ENCODE assay signal across 12 cellular contexts in the genomic region with DNA sequence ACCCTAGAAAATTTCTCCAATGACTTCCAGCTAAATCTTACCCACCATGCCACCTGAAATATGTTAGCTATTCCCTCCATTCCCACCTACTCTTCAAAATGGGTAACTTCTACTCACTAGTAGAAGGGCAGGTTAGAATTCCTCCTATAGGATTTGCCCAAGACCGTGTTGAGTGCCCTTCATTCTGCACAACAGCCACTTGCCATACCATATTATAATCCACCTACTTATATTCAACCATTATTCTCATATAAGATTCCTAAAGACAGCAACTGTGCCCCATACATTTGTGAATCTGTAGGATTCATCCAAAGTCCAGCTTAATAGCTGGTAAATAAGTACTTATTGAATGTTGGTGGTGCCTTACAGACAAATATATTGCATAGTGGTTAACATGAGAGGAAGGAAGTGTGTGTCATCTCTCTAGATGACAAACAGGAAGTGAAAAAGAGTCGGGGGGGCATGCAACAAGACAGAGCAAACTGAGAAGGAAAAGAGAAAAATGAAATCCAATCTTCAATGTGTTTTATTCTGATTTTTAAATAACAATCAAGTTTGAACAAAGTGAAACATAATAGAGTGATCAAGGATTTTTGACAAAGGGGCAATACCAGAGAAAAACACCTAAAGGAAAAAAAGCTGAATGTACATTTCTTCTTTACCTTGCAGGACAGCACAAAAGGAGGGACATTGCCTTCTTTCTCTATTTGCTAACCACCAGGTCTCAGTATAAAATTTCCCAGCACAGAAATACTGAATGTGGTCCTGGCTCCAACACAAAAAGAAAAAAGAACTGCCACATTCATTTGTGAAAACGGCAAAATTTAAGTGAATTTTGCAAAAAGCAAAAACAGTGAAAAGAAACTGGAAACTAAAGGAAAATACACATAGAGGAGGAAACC.
DNase-seq lines count a peak whose midpoint lies in the region; ATAC-seq and TF ChIP-seq lines count a peak whose summit lies in the region.
"Had no signal": no experiment of that assay in that cellular context is flagged by ENCODE, and none has a peak within 500 bp of the region (broad histone marks: within the 10 kb centered on the region; RNA-seq: fewer than 3 reads in every experiment).

No MANE protein-coding gene starts in this region.

- ATAC-seq in HG03432 (IDR thresholded peaks at IDR 0.05; ENCODE audit: unreplicated experiment) (peak; percentile 76), T-helper 17 cell (peak; percentile 54), GM21619 (IDR thresholded peaks at IDR 0.05; ENCODE audit: unreplicated experiment) (no peak)
- peak; percentile 78 to 85 for ATAC-seq in natural killer cell treated with Interleukin-12 subunit alpha and Interleukin-12 subunit beta and Interleukin-15 and Interleukin-18, amount 100 ng/mL, for 72 hours
- ATAC-seq: HCT116 had no signal

- H3K36me3 Mint-ChIP-seq in activated CD4-positive, alpha-beta T cell treated with anti-CD3 and anti-CD28 coated beads, Interleukin-2, amount 10 ng/mL, durations not matched to agents 7 days and 5 days (ENCODE audit: low read depth) = no peaks in the 10 kb centered on the region
- no peaks in the 10 kb centered on the region for H3K36me3 Mint-ChIP-seq in T-helper 17 cell (ENCODE audit: low read depth)
- H3K36me3 Mint-ChIP-seq in natural killer cell treated with Interleukin-12 subunit alpha and Interleukin-12 subunit beta and Interleukin-15 and Interleukin-18, amount 100 ng/mL, for 72 hours = no peaks in the 10 kb centered on the region
- H3K36me3 Mint-ChIP-seq in HFFc6 (ENCODE audit: low read depth) = no peaks in the 10 kb centered on the region; the same call in 1 of the 2 replicates
- H3K36me3 Mint-ChIP-seq: brain had no signal

- no peak overlapping the region for H3K27ac Mint-ChIP-seq in activated CD4-positive, alpha-beta T cell treated with anti-CD3 and anti-CD28 coated beads, Interleukin-2, amount 10 ng/mL, durations not matched to agents 7 days and 5 days
- H3K27ac Mint-ChIP-seq in T-helper 17 cell = no peak overlapping the region
- no peak overlapping the region for H3K27ac Mint-ChIP-seq in natural killer cell treated with Interleukin-12 subunit alpha and Interleukin-12 subunit beta and Interleukin-15 and Interleukin-18, amount 100 ng/mL, for 72 hours
- H3K27ac Mint-ChIP-seq in HFFc6 = no peak overlapping the region
- H3K27ac Mint-ChIP-seq: brain had no signal

- CTCF ChIA-PET in activated CD4-positive, alpha-beta T cell treated with anti-CD3 and anti-CD28 coated beads, Interleukin-2, amount 10 ng/mL, durations not matched to agents 7 days and 5 days (lab: Charles Lee) = no interaction called here

- no peak for TF ChIP-seq CTCF in HFFc6 (IDR thresholded peaks at IDR 0.05)

- H3K4me1 Mint-ChIP-seq in activated CD4-positive, alpha-beta T cell treated with anti-CD3 and anti-CD28 coated beads, Interleukin-2, amount 10 ng/mL, durations not matched to agents 7 days and 5 days = peaks cover 2% of the 10 kb centered on the region
- H3K4me1 Mint-ChIP-seq in T-helper 17 cell (no peaks in the 10 kb centered on the region), HFFc6 (ENCODE audit: low read depth) (no peaks in the 10 kb centered on the region)
- H3K4me1 Mint-ChIP-seq in natural killer cell treated with Interleukin-12 subunit alpha and Interleukin-12 subunit beta and Interleukin-15 and Interleukin-18, amount 100 ng/mL, for 72 hours (ENCODE audit: low read depth in 2 of 2) = no peaks in the 10 kb centered on the region
- H3K4me1 Mint-ChIP-seq: brain had no signal

- peaks cover 9% of the 10 kb centered on the region for H3K27me3 Mint-ChIP-seq in activated CD4-positive, alpha-beta T cell treated with anti-CD3 and anti-CD28 coated beads, Interleukin-2, amount 10 ng/mL, durations not matched to agents 7 days and 5 days
- H3K27me3 Mint-ChIP-seq in T-helper 17 cell (no peaks in the 10 kb centered on the region), HFFc6 (ENCODE audit: insufficient read depth) (no peaks in the 10 kb centered on the region)
- no peaks in the 10 kb centered on the region for H3K27me3 Mint-ChIP-seq in natural killer cell treated with Interleukin-12 subunit alpha and Interleukin-12 subunit beta and Interleukin-15 and Interleukin-18, amount 100 ng/mL, for 72 hours
- H3K27me3 Mint-ChIP-seq: brain had no signal

- peaks cover 2% of the 10 kb centered on the region for H3K9me3 Mint-ChIP-seq in activated CD4-positive, alpha-beta T cell treated with anti-CD3 and anti-CD28 coated beads, Interleukin-2, amount 10 ng/mL, durations not matched to agents 7 days and 5 days
- peaks cover 3% of the 10 kb centered on the region for H3K9me3 Mint-ChIP-seq in natural killer cell treated with Interleukin-12 subunit alpha and Interleukin-12 subunit beta and Interleukin-15 and Interleukin-18, amount 100 ng/mL, for 72 hours
- H3K9me3 Mint-ChIP-seq in HFFc6 = peaks cover 3% of the 10 kb centered on the region; the same call in 1 of the 2 replicates
- H3K9me3 Mint-ChIP-seq: brain had no signal

- no peak overlapping the region for H3K4me3 Mint-ChIP-seq in activated CD4-positive, alpha-beta T cell treated with anti-CD3 and anti-CD28 coated beads, Interleukin-2, amount 10 ng/mL, durations not matched to agents 7 days and 5 days
- H3K4me3 Mint-ChIP-seq in T-helper 17 cell = no peak overlapping the region
- H3K4me3 Mint-ChIP-seq in natural killer cell treated with Interleukin-12 subunit alpha and Interleukin-12 subunit beta and Interleukin-15 and Interleukin-18, amount 100 ng/mL, for 72 hours = no peak overlapping the region
- no peak overlapping the region for H3K4me3 Mint-ChIP-seq in HFFc6
- H3K4me3 Mint-ChIP-seq: brain had no signal

- H3K9me3 ChIP-seq in T-helper 17 cell (ENCODE audit: control insufficient read depth, low read length, poor library complexity, severe bottlenecking) = no peaks in the 10 kb centered on the region

- peak; percentile 40 for DNase-seq in activated CD4-positive, alpha-beta T cell treated with anti-CD3 and anti-CD28 coated beads, Interleukin-2, amount 10 ng/mL, durations not matched to agents 7 days and 5 days
- DNase-seq in activated CD4-positive, alpha-beta T cell treated with anti-CD3 and anti-CD28 coated beads, Interleukin-2, amount 50 U/mL, for 48 hours = no peak
- DNase-seq in T-helper 17 cell (no peak), NCI-H2029 (lab: John Stamatoyannopoulos, UW) (no peak), HFFc6 (no peak)
- DNase-seq in natural killer cell treated with Interleukin-12 subunit alpha and Interleukin-12 subunit beta and Interleukin-15 and Interleukin-18, amount 100 ng/mL, for 72 hours (ENCODE audit: low spot score) = no peak
- DNase-seq: GF-D8, SHP77 had no signal

- POLR2A ChIA-PET in activated CD4-positive, alpha-beta T cell treated with anti-CD3 and anti-CD28 coated beads, Interleukin-2, amount 10 ng/mL, durations not matched to agents 7 days and 5 days (lab: Charles Lee) = no interaction called here
